ENCODE assay signal across 21 cellular contexts in the genomic region with DNA sequence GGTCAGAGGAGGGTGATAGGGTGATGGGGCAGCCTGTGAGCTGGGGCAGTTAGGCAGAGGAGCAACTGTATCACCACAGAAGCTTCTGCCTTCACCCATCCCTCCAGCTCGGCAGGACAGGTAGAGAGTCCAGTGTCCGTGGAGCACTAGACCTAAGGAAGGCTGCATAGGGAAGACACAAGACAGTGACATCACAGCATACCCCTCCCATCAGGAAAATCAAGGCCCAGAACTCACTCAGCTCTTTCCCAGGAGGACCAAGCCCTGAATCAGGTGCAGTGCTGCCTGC.
DNase-seq lines count a peak whose midpoint lies in the region; ATAC-seq and TF ChIP-seq lines count a peak whose summit lies in the region.
"Had no signal": no experiment of that assay in that cellular context is flagged by ENCODE, and none has a peak within 500 bp of the region (broad histone marks: within the 10 kb centered on the region; RNA-seq: fewer than 3 reads in every experiment).

No MANE protein-coding gene starts in this region.

- no peaks in the 10 kb centered on the region for H3K9me3 Mint-ChIP-seq in activated CD4-positive, alpha-beta T cell treated with anti-CD3 and anti-CD28 coated beads for 36 hours (ENCODE audit: low read depth)
- no peaks in the 10 kb centered on the region for H3K9me3 Mint-ChIP-seq in activated naive CD4-positive, alpha-beta T cell treated with anti-CD3 and anti-CD28 coated beads, Interleukin-2, amount 50 U/mL, for 72 hours
- H3K9me3 Mint-ChIP-seq: activated T-cell treated with anti-CD3 and anti-CD28 coated beads, Interleukin-2, amount 50 U/mL, for 4 hours; memory B cell; naive B cell had no signal

- no peaks in the 10 kb centered on the region for H3K27me3 Mint-ChIP-seq in activated CD4-positive, alpha-beta T cell treated with anti-CD3 and anti-CD28 coated beads for 36 hours

- peak overlapping the region; percentile 35; the same call in 1 of the 2 replicates for H3K9ac ChIP-seq in DND-41 (ENCODE audit: low read depth, low read length)
- peak overlapping the region; percentile 39 to 48 for H3K9ac ChIP-seq in mucosa of rectum (ENCODE audit: low read depth in 1 of 2, low read length in 2 of 2)

- peaks cover 62% of the 10 kb centered on the region for H3K4me1 ChIP-seq in DND-41 (ENCODE audit: insufficient read depth, low read length)
- H3K4me1 ChIP-seq in mucosa of rectum (ENCODE audit: control insufficient read depth in 2 of 2, insufficient read depth in 2 of 2, low read length in 2 of 2) = peaks cover 9 to 22% of the 10 kb centered on the region in 2 donors
- H3K4me1 ChIP-seq: adrenal gland had no signal

- CTCF ChIA-PET in activated CD4-positive, alpha-beta T cell treated with anti-CD3 and anti-CD28 coated beads for 36 hours (lab: Charles Lee) = interaction anchor here (0.5 to 2.0 kb wide), 8 partner anchors 17 to 293 kb away, joined by 3 to 8 read pairs (median 4); no protein-coding TSS in a partner anchor

- intact Hi-C loops in activated CD4-positive, alpha-beta T cell treated with anti-CD3 and anti-CD28 coated beads for 36 hours (cut with DNase I, micrococcal nuclease) = no loop called here
- intact Hi-C loops in cardiac septum (cut with DNase I) = no loop called here

- H3K4me1 Mint-ChIP-seq in activated CD4-positive, alpha-beta T cell treated with anti-CD3 and anti-CD28 coated beads for 36 hours = peaks cover 32% of the 10 kb centered on the region

- no peaks in the 10 kb centered on the region for H4K20me1 ChIP-seq in DND-41 (ENCODE audit: insufficient read depth, low read length)

- H2AFZ ChIP-seq in DND-41 (ENCODE audit: low read depth, low read length) = no peak overlapping the region
- H2AFZ ChIP-seq: PC-9 had no signal

- POLR2A ChIA-PET in activated CD4-positive, alpha-beta T cell treated with anti-CD3 and anti-CD28 coated beads for 36 hours (lab: Charles Lee) = interaction anchor here (1.1 kb wide), 1 partner anchor 280 kb away, joined by 3 read pairs; no protein-coding TSS in a partner anchor

- ATAC-seq in activated CD4-positive, alpha-beta T cell treated with anti-CD3 and anti-CD28 coated beads for 36 hours = no peak
- ATAC-seq in DND-41 (ENCODE audit: insufficient read depth, low read depth) (no peak), HG02759 (IDR thresholded peaks at IDR 0.05; ENCODE audit: unreplicated experiment) (no peak)
- no peak for ATAC-seq in activated naive CD4-positive, alpha-beta T cell treated with anti-CD3 and anti-CD28 coated beads, Interleukin-2, amount 50 U/mL, for 72 hours
- ATAC-seq: left cardiac atrium had no signal

- no peaks in the 10 kb centered on the region for H3K27me3 ChIP-seq in DND-41 (ENCODE audit: insufficient read depth, low read length, poor library complexity)
- no peaks in the 10 kb centered on the region for H3K27me3 ChIP-seq in mucosa of rectum (ENCODE audit: control insufficient read depth in 2 of 2, insufficient read depth in 2 of 2, low read length in 2 of 2)
- H3K27me3 ChIP-seq: adrenal gland, right atrium auricular region had no signal

- DNase-seq in activated CD4-positive, alpha-beta T cell treated with anti-CD3 and anti-CD28 coated beads for 36 hours = no peak
- no peak for DNase-seq in activated CD4-positive, alpha-beta T cell treated with anti-CD3 and anti-CD28 coated beads for 1 hour
- no peak for DNase-seq in DND-41
- DNase-seq in activated naive CD4-positive, alpha-beta T cell treated with anti-CD3 and anti-CD28 coated beads, Interleukin-2, amount 50 U/mL, for 72 hours (ENCODE audit: low spot score in 2 of 2) = no peak
- no peak for DNase-seq in NOMO-1 treated with DMSO at 0.1 percent for 48 hours (lab: John Stamatoyannopoulos, UW; ENCODE audit: unreplicated experiment)
- no peak for DNase-seq in cardiac septum (ENCODE audit: low spot score)
- DNase-seq: activated T-cell treated with anti-CD3 and anti-CD28 coated beads, Interleukin-2, amount 50 U/mL, for 4 hours; adrenal gland; KG1; left cardiac atrium; naive B cell; NCI-H187; NCI-H2227 treated with DMSO at 0.1 percent for 48 hours; NCI-H774; PC-9; SHP77 treated with DMSO at 0.1 percent for 48 hours; stimulated activated CD4-positive, alpha-beta T cell treated with anti-CD3 and anti-CD28 coated beads, Interleukin-4, amount 100 ng/mL, for 4 hours had no signal

- no peak overlapping the region for H3K4me2 ChIP-seq in DND-41 (ENCODE audit: insufficient read depth, low read length)
- H3K4me2 ChIP-seq: PC-9 had no signal

- H3K4me3 ChIP-seq in DND-41 (ENCODE audit: low read depth in 1 of 2, low read length in 2 of 2) (no peak overlapping the region), mucosa of rectum (ENCODE audit: low read length in 2 of 2) (no peak overlapping the region)
- H3K4me3 ChIP-seq: adrenal gland, PC-9, right atrium auricular region had no signal

- TF ChIP-seq CTCF in DND-41 (IDR thresholded peaks at IDR 0.05; ENCODE audit: borderline replicate concordance, extremely low read depth, low read length, poor library complexity, severe bottlenecking) = no peak

- H3K9me3 ChIP-seq in DND-41 (ENCODE audit: insufficient read depth, low read length, severe bottlenecking) (no peaks in the 10 kb centered on the region), mucosa of rectum (ENCODE audit: control insufficient read depth in 2 of 2, low read length in 2 of 2) (no peaks in the 10 kb centered on the region)
- H3K9me3 ChIP-seq: adrenal gland, right atrium auricular region had no signal

- H3K79me2 ChIP-seq in DND-41 (ENCODE audit: insufficient read depth, low read length) = no peaks in the 10 kb centered on the region

- H3K36me3 Mint-ChIP-seq in activated CD4-positive, alpha-beta T cell treated with anti-CD3 and anti-CD28 coated beads for 36 hours (ENCODE audit: low read depth) = no peaks in the 10 kb centered on the region
- H3K36me3 Mint-ChIP-seq in activated naive CD4-positive, alpha-beta T cell treated with anti-CD3 and anti-CD28 coated beads, Interleukin-2, amount 50 U/mL, for 72 hours = no peaks in the 10 kb centered on the region
- H3K36me3 Mint-ChIP-seq: memory B cell, naive B cell had no signal

- H3K4me3 Mint-ChIP-seq in activated CD4-positive, alpha-beta T cell treated with anti-CD3 and anti-CD28 coated beads for 36 hours = peak overlapping the region; percentile 1
- H3K4me3 Mint-ChIP-seq: memory B cell had no signal

- H3K27ac ChIP-seq in DND-41 (ENCODE audit: low read length) (peak overlapping the region; percentile 79), mucosa of rectum (ENCODE audit: low read depth in 2 of 2, low read length in 2 of 2) (peak overlapping the region; percentile 82 to 88)
- H3K27ac ChIP-seq: adrenal gland, PC-9, right atrium auricular region had no signal

- H3K27ac Mint-ChIP-seq in activated CD4-positive, alpha-beta T cell treated with anti-CD3 and anti-CD28 coated beads for 36 hours = peak overlapping the region; percentile 22
- H3K27ac Mint-ChIP-seq in activated naive CD4-positive, alpha-beta T cell treated with anti-CD3 and anti-CD28 coated beads, Interleukin-2, amount 50 U/mL, for 72 hours = peak overlapping the region; percentile 70 to 84
- H3K27ac Mint-ChIP-seq: memory B cell had no signal

- H3K36me3 ChIP-seq in DND-41 (ENCODE audit: insufficient read depth, low read length) = no peaks in the 10 kb centered on the region
- no peaks in the 10 kb centered on the region for H3K36me3 ChIP-seq in mucosa of rectum (ENCODE audit: control insufficient read depth in 2 of 2, insufficient read depth in 2 of 2, low read length in 2 of 2)
- H3K36me3 ChIP-seq: adrenal gland, right atrium auricular region had no signal
